Comparison of ENCODE assay signal across 8 cellular contexts in the genomic region with DNA sequence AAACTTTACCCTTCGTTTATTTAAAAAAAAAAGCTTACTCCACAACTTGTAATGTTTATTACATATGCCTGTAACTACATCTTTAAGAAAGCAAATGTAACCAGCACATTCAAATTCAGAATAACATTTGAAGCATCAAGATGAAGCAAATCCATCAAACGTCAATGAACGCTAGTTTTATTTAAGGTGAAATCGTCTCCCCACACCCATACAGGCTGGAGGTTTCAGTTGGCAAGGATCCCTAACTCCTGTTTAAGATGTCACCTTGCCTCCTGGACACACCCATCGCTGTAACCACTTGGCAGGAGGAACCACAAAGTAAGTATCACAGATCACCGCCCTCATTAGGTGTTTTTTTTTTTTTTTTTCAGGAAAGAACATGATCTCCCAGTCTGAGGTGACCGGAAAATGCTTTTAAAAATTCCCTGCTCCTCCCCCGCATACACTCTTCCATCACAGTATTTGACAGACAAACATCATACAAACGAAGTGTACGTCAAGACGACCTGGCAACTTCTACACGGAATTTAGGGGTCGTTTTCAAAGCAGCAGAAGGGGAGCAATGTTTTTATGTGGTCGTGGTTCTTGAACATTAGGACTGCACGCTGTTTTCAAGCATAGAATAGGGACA. TPM values are rescaled to one million over a fixed set of nuclear protein-coding genes. Genes with fewer than 3 reads are reported as not detected.
DNase-seq lines count a peak whose midpoint lies in the region; ATAC-seq and TF ChIP-seq lines count a peak whose summit lies in the region.

No MANE protein-coding gene starts in this region.

- H3K4me1 ChIP-seq in foreskin keratinocyte: peaks cover 22% of the 10 kb centered on the region
- H3K4me1 ChIP-seq in parathyroid adenoma: peaks cover 20% of the 10 kb centered on the region

- peak overlapping the region; percentile 70 for H3K27ac ChIP-seq in foreskin keratinocyte
- peak overlapping the region; percentile 100 for H3K27ac ChIP-seq in parathyroid adenoma

- intact Hi-C loops in activated CD8-positive, alpha-beta T cell treated with anti-CD3 and anti-CD28 coated beads for 36 hours (cut with micrococcal nuclease): no loop called here

- H3K9me3 ChIP-seq in parathyroid adenoma (ENCODE audit: control insufficient read depth, low read length): no peaks in the 10 kb centered on the region

- peak overlapping the region; percentile 80 for H3K4me2 ChIP-seq in parathyroid adenoma (ENCODE audit: low read length)

- no peaks in the 10 kb centered on the region for H3K27me3 Mint-ChIP-seq in activated CD8-positive, alpha-beta T cell treated with anti-CD3 and anti-CD28 coated beads for 36 hours

- DNase-seq in activated CD8-positive, alpha-beta memory T cell treated with anti-CD3 and anti-CD28 coated beads, Interleukin-2, amount 50 U/mL, for 1 hour (ENCODE audit: extremely low read depth): peak; percentile 16
- no peak for DNase-seq in activated CD8-positive, alpha-beta memory T cell treated with anti-CD3 and anti-CD28 coated beads, Interleukin-2, amount 50 U/mL, for 4 hours
- DNase-seq in NCI-H146 (lab: John Stamatoyannopoulos, UW) (peak; percentile 64), foreskin keratinocyte (peak; percentile 65 to 76), NCI-H1092 (lab: John Stamatoyannopoulos, UW) (no peak)
- peak; percentile 54 for DNase-seq in activated CD8-positive, alpha-beta T cell treated with anti-CD3 and anti-CD28 coated beads for 36 hours

- peak overlapping the region; percentile 92 for H3K27ac Mint-ChIP-seq in activated CD8-positive, alpha-beta T cell treated with anti-CD3 and anti-CD28 coated beads for 36 hours

- peaks cover 31% of the 10 kb centered on the region for H3K79me2 ChIP-seq in parathyroid adenoma

- ATAC-seq in activated CD8-positive, alpha-beta T cell treated with anti-CD3 and anti-CD28 coated beads for 36 hours: no peak
- ATAC-seq in foreskin keratinocyte (peak; percentile 45), HG03095 (IDR thresholded peaks at IDR 0.05; ENCODE audit: unreplicated experiment) (no peak)

- H3K4me3 ChIP-seq in parathyroid adenoma (ENCODE audit: low read depth, low read length): peak overlapping the region; percentile 80

- POLR2A ChIA-PET in activated CD8-positive, alpha-beta T cell treated with anti-CD3 and anti-CD28 coated beads for 36 hours (lab: Charles Lee): no interaction called here

- H3K36me3 ChIP-seq in parathyroid adenoma (ENCODE audit: control insufficient read depth, insufficient read depth, low read length): no peaks in the 10 kb centered on the region

- H2AFZ ChIP-seq in parathyroid adenoma: peak overlapping the region; percentile 4

- peaks cover 54% of the 10 kb centered on the region for H3K4me1 Mint-ChIP-seq in activated CD8-positive, alpha-beta T cell treated with anti-CD3 and anti-CD28 coated beads for 36 hours (ENCODE audit: low read depth)

- H3K36me3 Mint-ChIP-seq in activated CD8-positive, alpha-beta T cell treated with anti-CD3 and anti-CD28 coated beads for 36 hours (ENCODE audit: low read depth): peaks cover 49% of the 10 kb centered on the region

- no peak for TF ChIP-seq CTCF in activated CD8-positive, alpha-beta T cell treated with anti-CD3 and anti-CD28 coated beads for 36 hours (IDR thresholded peaks at IDR 0.05)
- TF ChIP-seq CTCF in foreskin keratinocyte (conservative IDR thresholded peaks at IDR 0.05) (no peak), parathyroid adenoma (IDR thresholded peaks at IDR 0.05) (no peak)

- peak overlapping the region; percentile 13 for H3K9ac ChIP-seq in parathyroid adenoma

- peak overlapping the region; percentile 96 for H3K4me3 Mint-ChIP-seq in activated CD8-positive, alpha-beta T cell treated with anti-CD3 and anti-CD28 coated beads for 36 hours

- CTCF ChIA-PET in activated CD8-positive, alpha-beta T cell treated with anti-CD3 and anti-CD28 coated beads for 36 hours (lab: Charles Lee): interaction anchor here (1.1 kb wide), 1 partner anchor 20 kb away, joined by 3 read pairs; no protein-coding TSS in a partner anchor

- no peaks in the 10 kb centered on the region for H3K9me3 Mint-ChIP-seq in activated CD8-positive, alpha-beta T cell treated with anti-CD3 and anti-CD28 coated beads for 36 hours

- H3K27me3 ChIP-seq in foreskin keratinocyte (no peaks in the 10 kb centered on the region), parathyroid adenoma (ENCODE audit: control insufficient read depth, insufficient read depth, low read length) (no peaks in the 10 kb centered on the region)

RNA-seq across cellular contexts. Expression of gene CALM2, which starts 1.5 kb away (rescaled TPM):
- 100 to 1,000 TPM; 399 to 415 TPM for total RNA-seq in activated CD8-positive, alpha-beta T cell treated with anti-CD3 and anti-CD28 coated beads for 36 hours
- 699 and 810 TPM in 2 replicates for total RNA-seq in foreskin keratinocyte
- 716 and 744 TPM in 2 replicates for polyA plus RNA-seq in foreskin keratinocyte

RNA-seq across cellular contexts. Expression of gene STPG4, which starts 19.7 kb away (rescaled TPM):
- not detected for total RNA-seq in activated CD8-positive, alpha-beta T cell treated with anti-CD3 and anti-CD28 coated beads for 36 hours
- 0.07 TPM in 1 of 2 replicates, not detected in the other for total RNA-seq in foreskin keratinocyte
- polyA plus RNA-seq in foreskin keratinocyte: not detected in 2 replicates

Comparison
In these comparisons a context has a peak if more than half of its experiments do, and no peak if none do; other contexts are left out.
1. DNase-seq: peak in activated CD8-positive, alpha-beta memory T cell treated with anti-CD3 and anti-CD28 coated beads, Interleukin-2, amount 50 U/mL, for 1 hour (single experiment), NCI-H146 (single experiment), activated CD8-positive, alpha-beta T cell treated with anti-CD3 and anti-CD28 coated beads for 36 hours (single experiment) and foreskin keratinocyte (2 of 2); none in activated CD8-positive, alpha-beta memory T cell treated with anti-CD3 and anti-CD28 coated beads, Interleukin-2, amount 50 U/mL, for 4 hours (single experiment) and NCI-H1092 (single experiment).